ENCODE assay signal across 1 cellular context in the genomic region with DNA sequence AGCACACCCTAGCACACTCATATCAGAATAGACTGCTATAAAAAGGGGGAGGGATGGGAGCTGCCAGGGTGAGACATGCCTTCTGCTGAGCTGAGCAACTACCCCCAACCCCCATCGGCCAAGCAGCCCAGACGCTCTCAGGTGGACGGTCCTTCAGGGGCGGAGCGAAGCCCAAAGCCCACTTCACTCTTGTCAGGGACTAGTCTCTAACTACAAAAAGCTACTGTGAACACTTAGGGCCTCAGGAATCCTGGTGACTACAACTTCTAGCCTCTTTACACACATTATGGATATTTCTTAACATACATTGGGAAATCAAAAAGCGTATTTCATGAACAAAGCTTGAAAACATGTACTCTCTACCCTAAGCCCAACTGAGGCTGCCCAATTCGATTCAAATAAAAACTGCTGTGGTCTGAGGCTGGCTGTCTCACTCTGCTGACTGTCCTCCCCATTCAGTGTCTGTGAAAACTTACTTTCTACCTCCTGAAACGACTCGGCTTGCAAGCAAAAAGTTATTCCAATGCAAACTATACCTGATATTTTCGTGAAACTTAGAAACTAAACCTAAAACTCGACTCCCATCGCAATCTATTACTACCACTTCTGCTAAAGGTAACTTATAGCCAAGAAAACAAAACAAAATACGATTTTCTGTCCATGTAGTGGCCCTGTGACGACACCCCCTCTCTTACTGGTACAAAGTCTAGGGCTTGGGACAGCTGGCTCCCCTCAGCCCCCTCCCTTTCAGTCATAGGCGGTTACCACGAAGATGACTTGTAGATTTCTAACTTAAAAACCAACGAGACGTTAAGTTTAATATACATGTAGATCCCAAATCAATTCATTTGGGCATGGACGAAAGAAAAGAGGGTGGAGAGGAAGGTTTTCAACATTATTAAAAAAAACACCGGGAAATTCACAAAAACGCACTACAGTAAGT.
A peak's percentile ranks its signal among the peaks of the same experiment; 100 is the strongest.
TF ChIP-seq lines count a peak whose summit lies in the region.

No MANE protein-coding gene starts in this region.

TF ChIP-seq in HepG2, 621 proteins besides CTCF, POLR2A, EP300 and RAD21 (continues in another document):
- TF ChIP-seq, protein P1, sequence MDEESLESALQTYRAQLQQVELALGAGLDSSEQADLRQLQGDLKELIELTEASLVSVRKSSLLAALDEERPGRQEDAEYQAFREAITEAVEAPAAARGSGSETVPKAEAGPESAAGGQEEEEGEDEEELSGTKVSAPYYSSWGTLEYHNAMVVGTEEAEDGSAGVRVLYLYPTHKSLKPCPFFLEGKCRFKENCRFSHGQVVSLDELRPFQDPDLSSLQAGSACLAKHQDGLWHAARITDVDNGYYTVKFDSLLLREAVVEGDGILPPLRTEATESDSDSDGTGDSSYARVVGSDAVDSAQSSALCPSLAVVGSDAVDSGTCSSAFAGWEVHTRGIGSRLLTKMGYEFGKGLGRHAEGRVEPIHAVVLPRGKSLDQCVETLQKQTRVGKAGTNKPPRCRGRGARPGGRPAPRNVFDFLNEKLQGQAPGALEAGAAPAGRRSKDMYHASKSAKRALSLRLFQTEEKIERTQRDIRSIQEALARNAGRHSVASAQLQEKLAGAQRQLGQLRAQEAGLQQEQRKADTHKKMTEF (CRISPR knock-in tag; IDR thresholded peaks at IDR 0.05) = peak; percentile 39
- TF ChIP-seq MEIS2 (CRISPR knock-in tag; IDR thresholded peaks at IDR 0.05) (no peak), XRCC5 (optimal IDR thresholded peaks at IDR 0.05; ENCODE audit: low read length) (peak; percentile 71), CBFB (CRISPR knock-in tag; IDR thresholded peaks at IDR 0.05) (no peak), ZNF781 (CRISPR knock-in tag; IDR thresholded peaks at IDR 0.05; ENCODE audit: borderline replicate concordance, not compliant biosample characterization) (peak; percentile 48), BCL6 (CRISPR knock-in tag; IDR thresholded peaks at IDR 0.05) (no peak), FOXO1 (CRISPR knock-in tag; IDR thresholded peaks at IDR 0.05) (peak; percentile 28; the same call in 1 of the 2 replicates), CHD4 (IDR thresholded peaks at IDR 0.05; ENCODE audit: borderline replicate concordance, low read length) (no peak), MYNN (CRISPR knock-in tag; IDR thresholded peaks at IDR 0.05; ENCODE audit: low read depth) (no peak), DMAP1 (CRISPR knock-in tag; IDR thresholded peaks at IDR 0.05) (peak; percentile 12; the same call in 1 of the 2 replicates), ZNF230 (CRISPR knock-in tag; IDR thresholded peaks at IDR 0.05) (no peak), ZNF121 (CRISPR knock-in tag; IDR thresholded peaks at IDR 0.05) (no peak), RXRB (CRISPR knock-in tag; IDR thresholded peaks at IDR 0.05; ENCODE audit: borderline replicate concordance) (0 out of 2 replicates have a peak, but pooled peaks have one; percentile 8), HOXA9 (CRISPR knock-in tag; IDR thresholded peaks at IDR 0.05; ENCODE audit: borderline replicate concordance) (no peak), ZNF766 (CRISPR knock-in tag; IDR thresholded peaks at IDR 0.05; ENCODE audit: borderline replicate concordance) (no peak), ZNF614 (CRISPR knock-in tag; IDR thresholded peaks at IDR 0.05; ENCODE audit: borderline replicate concordance) (peak; percentile 18; the same call in 1 of the 2 replicates), CEBPB (IDR thresholded peaks at IDR 0.05; ENCODE audit: borderline replicate concordance, low read depth, low read length) (peak; percentile 41; the same call in 1 of the 2 replicates), MIER3 (CRISPR knock-in tag; IDR thresholded peaks at IDR 0.05; ENCODE audit: borderline replicate concordance) (0 out of 2 replicates have a peak, but pooled peaks have one; percentile 10), FOXJ3 (CRISPR knock-in tag; IDR thresholded peaks at IDR 0.05; ENCODE audit: borderline replicate concordance) (0 out of 2 replicates have a peak, but pooled peaks have one; percentile 52), CREB1 (IDR thresholded peaks at IDR 0.05) (peak; percentile 75; the same call in 1 of the 2 replicates), CREB1 (CRISPR knock-in tag; IDR thresholded peaks at IDR 0.05) (no peak), TBL1XR1 (IDR thresholded peaks at IDR 0.05; ENCODE audit: borderline replicate concordance, low read length, partially characterized antibody) (peak; percentile 24)
- TF ChIP-seq, protein P2, sequence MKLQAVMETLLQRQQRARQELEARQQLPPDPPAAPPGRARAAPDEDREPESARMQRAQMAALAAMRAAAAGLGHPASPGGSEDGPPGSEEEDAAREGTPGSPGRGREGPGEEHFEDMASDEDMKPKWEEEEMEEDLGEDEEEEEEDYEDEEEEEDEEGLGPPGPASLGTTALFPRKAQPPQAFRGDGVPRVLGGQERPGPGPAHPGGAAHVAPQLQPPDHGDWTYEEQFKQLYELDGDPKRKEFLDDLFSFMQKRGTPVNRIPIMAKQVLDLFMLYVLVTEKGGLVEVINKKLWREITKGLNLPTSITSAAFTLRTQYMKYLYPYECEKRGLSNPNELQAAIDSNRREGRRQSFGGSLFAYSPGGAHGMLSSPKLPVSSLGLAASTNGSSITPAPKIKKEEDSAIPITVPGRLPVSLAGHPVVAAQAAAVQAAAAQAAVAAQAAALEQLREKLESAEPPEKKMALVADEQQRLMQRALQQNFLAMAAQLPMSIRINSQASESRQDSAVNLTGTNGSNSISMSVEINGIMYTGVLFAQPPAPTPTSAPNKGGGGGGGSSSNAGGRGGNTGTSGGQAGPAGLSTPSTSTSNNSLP (IDR thresholded peaks at IDR 0.05; ENCODE audit: low read depth, low read length) = peak; percentile 13; the same call in 1 of the 2 replicates
- TF ChIP-seq, protein P3, sequence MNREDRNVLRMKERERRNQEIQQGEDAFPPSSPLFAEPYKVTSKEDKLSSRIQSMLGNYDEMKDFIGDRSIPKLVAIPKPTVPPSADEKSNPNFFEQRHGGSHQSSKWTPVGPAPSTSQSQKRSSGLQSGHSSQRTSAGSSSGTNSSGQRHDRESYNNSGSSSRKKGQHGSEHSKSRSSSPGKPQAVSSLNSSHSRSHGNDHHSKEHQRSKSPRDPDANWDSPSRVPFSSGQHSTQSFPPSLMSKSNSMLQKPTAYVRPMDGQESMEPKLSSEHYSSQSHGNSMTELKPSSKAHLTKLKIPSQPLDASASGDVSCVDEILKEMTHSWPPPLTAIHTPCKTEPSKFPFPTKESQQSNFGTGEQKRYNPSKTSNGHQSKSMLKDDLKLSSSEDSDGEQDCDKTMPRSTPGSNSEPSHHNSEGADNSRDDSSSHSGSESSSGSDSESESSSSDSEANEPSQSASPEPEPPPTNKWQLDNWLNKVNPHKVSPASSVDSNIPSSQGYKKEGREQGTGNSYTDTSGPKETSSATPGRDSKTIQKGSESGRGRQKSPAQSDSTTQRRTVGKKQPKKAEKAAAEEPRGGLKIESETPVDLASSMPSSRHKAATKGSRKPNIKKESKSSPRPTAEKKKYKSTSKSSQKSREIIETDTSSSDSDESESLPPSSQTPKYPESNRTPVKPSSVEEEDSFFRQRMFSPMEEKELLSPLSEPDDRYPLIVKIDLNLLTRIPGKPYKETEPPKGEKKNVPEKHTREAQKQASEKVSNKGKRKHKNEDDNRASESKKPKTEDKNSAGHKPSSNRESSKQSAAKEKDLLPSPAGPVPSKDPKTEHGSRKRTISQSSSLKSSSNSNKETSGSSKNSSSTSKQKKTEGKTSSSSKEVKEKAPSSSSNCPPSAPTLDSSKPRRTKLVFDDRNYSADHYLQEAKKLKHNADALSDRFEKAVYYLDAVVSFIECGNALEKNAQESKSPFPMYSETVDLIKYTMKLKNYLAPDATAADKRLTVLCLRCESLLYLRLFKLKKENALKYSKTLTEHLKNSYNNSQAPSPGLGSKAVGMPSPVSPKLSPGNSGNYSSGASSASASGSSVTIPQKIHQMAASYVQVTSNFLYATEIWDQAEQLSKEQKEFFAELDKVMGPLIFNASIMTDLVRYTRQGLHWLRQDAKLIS (CRISPR knock-in tag; IDR thresholded peaks at IDR 0.05) = no peak
- TF ChIP-seq, protein P4, sequence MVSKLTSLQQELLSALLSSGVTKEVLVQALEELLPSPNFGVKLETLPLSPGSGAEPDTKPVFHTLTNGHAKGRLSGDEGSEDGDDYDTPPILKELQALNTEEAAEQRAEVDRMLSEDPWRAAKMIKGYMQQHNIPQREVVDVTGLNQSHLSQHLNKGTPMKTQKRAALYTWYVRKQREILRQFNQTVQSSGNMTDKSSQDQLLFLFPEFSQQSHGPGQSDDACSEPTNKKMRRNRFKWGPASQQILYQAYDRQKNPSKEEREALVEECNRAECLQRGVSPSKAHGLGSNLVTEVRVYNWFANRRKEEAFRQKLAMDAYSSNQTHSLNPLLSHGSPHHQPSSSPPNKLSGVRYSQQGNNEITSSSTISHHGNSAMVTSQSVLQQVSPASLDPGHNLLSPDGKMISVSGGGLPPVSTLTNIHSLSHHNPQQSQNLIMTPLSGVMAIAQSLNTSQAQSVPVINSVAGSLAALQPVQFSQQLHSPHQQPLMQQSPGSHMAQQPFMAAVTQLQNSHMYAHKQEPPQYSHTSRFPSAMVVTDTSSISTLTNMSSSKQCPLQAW (CRISPR knock-in tag; IDR thresholded peaks at IDR 0.05) = peak; percentile 41; the same call in 1 of the 2 replicates
- TF ChIP-seq, protein P5, sequence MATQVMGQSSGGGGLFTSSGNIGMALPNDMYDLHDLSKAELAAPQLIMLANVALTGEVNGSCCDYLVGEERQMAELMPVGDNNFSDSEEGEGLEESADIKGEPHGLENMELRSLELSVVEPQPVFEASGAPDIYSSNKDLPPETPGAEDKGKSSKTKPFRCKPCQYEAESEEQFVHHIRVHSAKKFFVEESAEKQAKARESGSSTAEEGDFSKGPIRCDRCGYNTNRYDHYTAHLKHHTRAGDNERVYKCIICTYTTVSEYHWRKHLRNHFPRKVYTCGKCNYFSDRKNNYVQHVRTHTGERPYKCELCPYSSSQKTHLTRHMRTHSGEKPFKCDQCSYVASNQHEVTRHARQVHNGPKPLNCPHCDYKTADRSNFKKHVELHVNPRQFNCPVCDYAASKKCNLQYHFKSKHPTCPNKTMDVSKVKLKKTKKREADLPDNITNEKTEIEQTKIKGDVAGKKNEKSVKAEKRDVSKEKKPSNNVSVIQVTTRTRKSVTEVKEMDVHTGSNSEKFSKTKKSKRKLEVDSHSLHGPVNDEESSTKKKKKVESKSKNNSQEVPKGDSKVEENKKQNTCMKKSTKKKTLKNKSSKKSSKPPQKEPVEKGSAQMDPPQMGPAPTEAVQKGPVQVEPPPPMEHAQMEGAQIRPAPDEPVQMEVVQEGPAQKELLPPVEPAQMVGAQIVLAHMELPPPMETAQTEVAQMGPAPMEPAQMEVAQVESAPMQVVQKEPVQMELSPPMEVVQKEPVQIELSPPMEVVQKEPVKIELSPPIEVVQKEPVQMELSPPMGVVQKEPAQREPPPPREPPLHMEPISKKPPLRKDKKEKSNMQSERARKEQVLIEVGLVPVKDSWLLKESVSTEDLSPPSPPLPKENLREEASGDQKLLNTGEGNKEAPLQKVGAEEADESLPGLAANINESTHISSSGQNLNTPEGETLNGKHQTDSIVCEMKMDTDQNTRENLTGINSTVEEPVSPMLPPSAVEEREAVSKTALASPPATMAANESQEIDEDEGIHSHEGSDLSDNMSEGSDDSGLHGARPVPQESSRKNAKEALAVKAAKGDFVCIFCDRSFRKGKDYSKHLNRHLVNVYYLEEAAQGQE (IDR thresholded peaks at IDR 0.05; ENCODE audit: borderline replicate concordance in 1 of 2, low read depth in 1 of 2, low read length in 2 of 2) = no peak
- TF ChIP-seq, protein P6, sequence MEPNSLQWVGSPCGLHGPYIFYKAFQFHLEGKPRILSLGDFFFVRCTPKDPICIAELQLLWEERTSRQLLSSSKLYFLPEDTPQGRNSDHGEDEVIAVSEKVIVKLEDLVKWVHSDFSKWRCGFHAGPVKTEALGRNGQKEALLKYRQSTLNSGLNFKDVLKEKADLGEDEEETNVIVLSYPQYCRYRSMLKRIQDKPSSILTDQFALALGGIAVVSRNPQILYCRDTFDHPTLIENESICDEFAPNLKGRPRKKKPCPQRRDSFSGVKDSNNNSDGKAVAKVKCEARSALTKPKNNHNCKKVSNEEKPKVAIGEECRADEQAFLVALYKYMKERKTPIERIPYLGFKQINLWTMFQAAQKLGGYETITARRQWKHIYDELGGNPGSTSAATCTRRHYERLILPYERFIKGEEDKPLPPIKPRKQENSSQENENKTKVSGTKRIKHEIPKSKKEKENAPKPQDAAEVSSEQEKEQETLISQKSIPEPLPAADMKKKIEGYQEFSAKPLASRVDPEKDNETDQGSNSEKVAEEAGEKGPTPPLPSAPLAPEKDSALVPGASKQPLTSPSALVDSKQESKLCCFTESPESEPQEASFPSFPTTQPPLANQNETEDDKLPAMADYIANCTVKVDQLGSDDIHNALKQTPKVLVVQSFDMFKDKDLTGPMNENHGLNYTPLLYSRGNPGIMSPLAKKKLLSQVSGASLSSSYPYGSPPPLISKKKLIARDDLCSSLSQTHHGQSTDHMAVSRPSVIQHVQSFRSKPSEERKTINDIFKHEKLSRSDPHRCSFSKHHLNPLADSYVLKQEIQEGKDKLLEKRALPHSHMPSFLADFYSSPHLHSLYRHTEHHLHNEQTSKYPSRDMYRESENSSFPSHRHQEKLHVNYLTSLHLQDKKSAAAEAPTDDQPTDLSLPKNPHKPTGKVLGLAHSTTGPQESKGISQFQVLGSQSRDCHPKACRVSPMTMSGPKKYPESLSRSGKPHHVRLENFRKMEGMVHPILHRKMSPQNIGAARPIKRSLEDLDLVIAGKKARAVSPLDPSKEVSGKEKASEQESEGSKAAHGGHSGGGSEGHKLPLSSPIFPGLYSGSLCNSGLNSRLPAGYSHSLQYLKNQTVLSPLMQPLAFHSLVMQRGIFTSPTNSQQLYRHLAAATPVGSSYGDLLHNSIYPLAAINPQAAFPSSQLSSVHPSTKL (CRISPR knock-in tag; IDR thresholded peaks at IDR 0.05) = peak; percentile 53
- TF ChIP-seq, protein P7, sequence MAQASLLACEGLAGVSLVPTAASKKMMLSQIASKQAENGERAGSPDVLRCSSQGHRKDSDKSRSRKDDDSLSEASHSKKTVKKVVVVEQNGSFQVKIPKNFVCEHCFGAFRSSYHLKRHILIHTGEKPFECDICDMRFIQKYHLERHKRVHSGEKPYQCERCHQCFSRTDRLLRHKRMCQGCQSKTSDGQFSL (CRISPR knock-in tag; IDR thresholded peaks at IDR 0.05) = no peak
- TF ChIP-seq, protein P8, sequence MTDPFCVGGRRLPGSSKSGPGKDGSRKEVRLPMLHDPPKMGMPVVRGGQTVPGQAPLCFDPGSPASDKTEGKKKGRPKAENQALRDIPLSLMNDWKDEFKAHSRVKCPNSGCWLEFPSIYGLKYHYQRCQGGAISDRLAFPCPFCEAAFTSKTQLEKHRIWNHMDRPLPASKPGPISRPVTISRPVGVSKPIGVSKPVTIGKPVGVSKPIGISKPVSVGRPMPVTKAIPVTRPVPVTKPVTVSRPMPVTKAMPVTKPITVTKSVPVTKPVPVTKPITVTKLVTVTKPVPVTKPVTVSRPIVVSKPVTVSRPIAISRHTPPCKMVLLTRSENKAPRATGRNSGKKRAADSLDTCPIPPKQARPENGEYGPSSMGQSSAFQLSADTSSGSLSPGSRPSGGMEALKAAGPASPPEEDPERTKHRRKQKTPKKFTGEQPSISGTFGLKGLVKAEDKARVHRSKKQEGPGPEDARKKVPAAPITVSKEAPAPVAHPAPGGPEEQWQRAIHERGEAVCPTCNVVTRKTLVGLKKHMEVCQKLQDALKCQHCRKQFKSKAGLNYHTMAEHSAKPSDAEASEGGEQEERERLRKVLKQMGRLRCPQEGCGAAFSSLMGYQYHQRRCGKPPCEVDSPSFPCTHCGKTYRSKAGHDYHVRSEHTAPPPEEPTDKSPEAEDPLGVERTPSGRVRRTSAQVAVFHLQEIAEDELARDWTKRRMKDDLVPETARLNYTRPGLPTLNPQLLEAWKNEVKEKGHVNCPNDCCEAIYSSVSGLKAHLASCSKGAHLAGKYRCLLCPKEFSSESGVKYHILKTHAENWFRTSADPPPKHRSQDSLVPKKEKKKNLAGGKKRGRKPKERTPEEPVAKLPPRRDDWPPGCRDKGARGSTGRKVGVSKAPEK (CRISPR knock-in tag; IDR thresholded peaks at IDR 0.05; ENCODE audit: borderline replicate concordance) = peak; percentile 78; the same call in 1 of the 2 replicates
- TF ChIP-seq, protein P9, sequence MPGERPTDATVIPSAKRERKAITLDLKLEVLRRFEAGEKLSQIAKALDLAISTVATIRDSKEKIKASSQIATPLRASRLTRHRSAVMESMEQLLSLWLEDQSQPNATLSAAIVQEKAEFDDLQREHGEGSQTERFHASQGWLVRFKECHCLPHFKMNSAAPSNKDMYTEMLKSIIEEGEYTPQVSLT (CRISPR knock-in tag; IDR thresholded peaks at IDR 0.05; ENCODE audit: borderline replicate concordance, low read depth) = no peak
